In genomic region chr6:8149350-8149749, GRCh38 we compare ENCODE assay signal across 23 cellular contexts. TPM values are rescaled to one million over a fixed set of nuclear protein-coding genes. Genes with fewer than 3 reads are reported as not detected.
DNase-seq lines count a peak whose midpoint lies in the region; ATAC-seq, FAIRE-seq and TF ChIP-seq lines count a peak whose summit lies in the region.
"Had no signal": no experiment of that assay in that cellular context is flagged by ENCODE, and none has a peak within 500 bp of the region (broad histone marks: within the 10 kb centered on the region; RNA-seq: fewer than 3 reads in every experiment).

No MANE protein-coding gene starts in this region.

- H3K4me1 Mint-ChIP-seq in activated CD4-positive, alpha-beta T cell treated with anti-CD3 and anti-CD28 coated beads, Interleukin-2, amount 10 ng/mL, durations not matched to agents 7 days and 5 days: no peaks in the 10 kb centered on the region
- H3K4me1 Mint-ChIP-seq in CD4-positive, alpha-beta T cell (ENCODE audit: low read depth): no peaks in the 10 kb centered on the region

- H3K36me3 Mint-ChIP-seq in activated naive CD4-positive, alpha-beta T cell treated with anti-CD3 and anti-CD28 coated beads, Interleukin-2, amount 50 U/mL, for 72 hours: no peaks in the 10 kb centered on the region
- H3K36me3 Mint-ChIP-seq in activated CD4-positive, alpha-beta T cell treated with anti-CD3 and anti-CD28 coated beads, Interleukin-2, amount 10 ng/mL, durations not matched to agents 7 days and 5 days (ENCODE audit: low read depth): no peaks in the 10 kb centered on the region
- no peaks in the 10 kb centered on the region for H3K36me3 Mint-ChIP-seq in CD4-positive, alpha-beta T cell (ENCODE audit: low read depth)
- H3K36me3 Mint-ChIP-seq: CD8-positive, alpha-beta T cell had no signal

- ATAC-seq in activated naive CD4-positive, alpha-beta T cell treated with anti-CD3 and anti-CD28 coated beads, Interleukin-2, amount 50 U/mL, for 72 hours: peak; percentile 39 to 71
- ATAC-seq in foreskin keratinocyte (peak; percentile 28), HG03342 (IDR thresholded peaks at IDR 0.05; ENCODE audit: unreplicated experiment) (no peak)
- no peak for ATAC-seq in CD4-positive, alpha-beta T cell (ENCODE audit: poor library complexity)
- ATAC-seq: A549; CD8-positive, alpha-beta T cell; GM12878; K562 had no signal

- no peaks in the 10 kb centered on the region for H3K4me1 ChIP-seq in foreskin keratinocyte
- H3K4me1 ChIP-seq: A549 had no signal

- peaks cover 2% of the 10 kb centered on the region for H3K27me3 Mint-ChIP-seq in activated CD4-positive, alpha-beta T cell treated with anti-CD3 and anti-CD28 coated beads, Interleukin-2, amount 10 ng/mL, durations not matched to agents 7 days and 5 days
- peaks cover 5% of the 10 kb centered on the region for H3K27me3 Mint-ChIP-seq in CD4-positive, alpha-beta T cell

- POLR2A ChIA-PET in activated CD4-positive, alpha-beta T cell treated with anti-CD3 and anti-CD28 coated beads, Interleukin-2, amount 10 ng/mL, durations not matched to agents 7 days and 5 days (lab: Charles Lee): no interaction called here
- POLR2A ChIA-PET in CD4-positive, alpha-beta T cell (lab: Charles Lee): no interaction called here

- no peak overlapping the region for H3K27ac Mint-ChIP-seq in activated naive CD4-positive, alpha-beta T cell treated with anti-CD3 and anti-CD28 coated beads, Interleukin-2, amount 50 U/mL, for 72 hours
- H3K27ac Mint-ChIP-seq in activated CD4-positive, alpha-beta T cell treated with anti-CD3 and anti-CD28 coated beads, Interleukin-2, amount 10 ng/mL, durations not matched to agents 7 days and 5 days: no peak overlapping the region
- no peak overlapping the region for H3K27ac Mint-ChIP-seq in CD4-positive, alpha-beta T cell
- H3K27ac Mint-ChIP-seq: CD8-positive, alpha-beta T cell; H9 had no signal

- no peak overlapping the region for H3K27ac ChIP-seq in foreskin keratinocyte
- no peak overlapping the region for H3K27ac ChIP-seq in CD4-positive, alpha-beta T cell (ENCODE audit: low read depth, low read length)
- H3K27ac ChIP-seq: 22Rv1, A549, C4-2B, HL-60 had no signal

- TF ChIP-seq CTCF in foreskin keratinocyte (conservative IDR thresholded peaks at IDR 0.05): no peak
- no peak for TF ChIP-seq CTCF in CD4-positive, alpha-beta T cell (IDR thresholded peaks at IDR 0.05)

- H3K9me3 Mint-ChIP-seq in activated naive CD4-positive, alpha-beta T cell treated with anti-CD3 and anti-CD28 coated beads, Interleukin-2, amount 50 U/mL, for 72 hours: no peaks in the 10 kb centered on the region
- H3K9me3 Mint-ChIP-seq in activated CD4-positive, alpha-beta T cell treated with anti-CD3 and anti-CD28 coated beads, Interleukin-2, amount 10 ng/mL, durations not matched to agents 7 days and 5 days: no peaks in the 10 kb centered on the region
- H3K9me3 Mint-ChIP-seq in CD4-positive, alpha-beta T cell: no peaks in the 10 kb centered on the region
- H3K9me3 Mint-ChIP-seq: CD8-positive, alpha-beta T cell; H9 had no signal

- H3K4me3 Mint-ChIP-seq in activated CD4-positive, alpha-beta T cell treated with anti-CD3 and anti-CD28 coated beads, Interleukin-2, amount 10 ng/mL, durations not matched to agents 7 days and 5 days: no peak overlapping the region
- no peak overlapping the region for H3K4me3 Mint-ChIP-seq in CD4-positive, alpha-beta T cell
- H3K4me3 Mint-ChIP-seq: CD8-positive, alpha-beta T cell; H9 had no signal

- intact Hi-C loops in CD4-positive, alpha-beta T cell (cut with DNase I, micrococcal nuclease): no loop called here

- H3K9me3 ChIP-seq in CD4-positive, alpha-beta T cell (ENCODE audit: control insufficient read depth, low read length): no peaks in the 10 kb centered on the region
- H3K9me3 ChIP-seq: A549 had no signal

- CTCF ChIA-PET in activated CD4-positive, alpha-beta T cell treated with anti-CD3 and anti-CD28 coated beads, Interleukin-2, amount 10 ng/mL, durations not matched to agents 7 days and 5 days (lab: Charles Lee): no interaction called here
- CTCF ChIA-PET in CD4-positive, alpha-beta T cell (lab: Charles Lee): no interaction called here

- no peak for DNase-seq in activated naive CD4-positive, alpha-beta T cell treated with anti-CD3 and anti-CD28 coated beads, Interleukin-2, amount 50 U/mL, for 72 hours (ENCODE audit: low spot score in 2 of 2)
- DNase-seq in activated naive CD4-positive, alpha-beta T cell treated with anti-CD3 and anti-CD28 coated beads, Interleukin-2, amount 50 U/mL, for 16 hours: no peak
- no peak for DNase-seq in HTR-8/SVneo (ENCODE audit: insufficient read length, low spot score)
- peak; percentile 3 for DNase-seq in NCI-H460 (ENCODE audit: extremely low read depth, low read depth)
- DNase-seq in foreskin keratinocyte: peak in 1 of 2 donors; percentile 19
- DNase-seq in activated CD4-positive, alpha-beta T cell treated with anti-CD3 and anti-CD28 coated beads, Interleukin-2, amount 10 ng/mL, durations not matched to agents 7 days and 5 days: no peak
- DNase-seq in CD4-positive, alpha-beta T cell: no peak
- DNase-seq: AML-193; Calu3; CD8-positive, alpha-beta T cell; DMS53; DND-41; EL; GOT3; H9; IMR-90 had no signal

- H3K27me3 ChIP-seq in foreskin keratinocyte: peaks cover 2% of the 10 kb centered on the region
- H3K27me3 ChIP-seq in CD4-positive, alpha-beta T cell (ENCODE audit: control insufficient read depth, insufficient read depth, low read length): no peaks in the 10 kb centered on the region

- FAIRE-seq in HTR-8/SVneo (lab: Jason Lieb, UNC): peak; percentile 58
- FAIRE-seq: A549, GM12878, K562 had no signal

RNA-seq across cellular contexts. Expression of gene EEF1E1, which starts 47.0 kb away (rescaled TPM):
- total RNA-seq in activated naive CD4-positive, alpha-beta T cell treated with anti-CD3 and anti-CD28 coated beads, Interleukin-2, amount 50 U/mL, for 72 hours: 10 to 100 TPM; 55.9 to 65.2 TPM
- 69.7 and 81.0 TPM in 2 replicates for total RNA-seq in NCI-H460 (2014; rRNA removed; shearing (Covaris generic))
- polyA plus RNA-seq in NCI-H460 (2014; cell fraction: nucleus; rRNA removed): 53.9 and 73.4 TPM in 2 replicates
- total RNA-seq in foreskin keratinocyte: 57.7 and 58.1 TPM in 2 replicates
- polyA plus RNA-seq in foreskin keratinocyte: 62.1 and 63.4 TPM in 2 replicates
- total RNA-seq in activated CD4-positive, alpha-beta T cell treated with anti-CD3 and anti-CD28 coated beads, Interleukin-2, amount 10 ng/mL, durations not matched to agents 7 days and 5 days: 10 to 100 TPM; 36.1 to 37.8 TPM
- total RNA-seq in CD4-positive, alpha-beta T cell: 10 to 100 TPM; 11.2 to 14.7 TPM

Comparison
In these comparisons a context has a peak if more than half of its experiments do, and no peak if none do; other contexts are left out.
1. ATAC-seq: peak in activated naive CD4-positive, alpha-beta T cell treated with anti-CD3 and anti-CD28 coated beads, Interleukin-2, amount 50 U/mL, for 72 hours (2 of 2) and foreskin keratinocyte (single experiment); none in HG03342 (single experiment) and CD4-positive, alpha-beta T cell (single experiment).